ENCODE assay signal across 15 cellular contexts in genomic region chr6:15739867-15740266, GRCh38.
A peak's percentile ranks its signal among the peaks of the same experiment; 100 is the strongest.
DNase-seq lines count a peak whose midpoint lies in the region; ATAC-seq, FAIRE-seq and TF ChIP-seq lines count a peak whose summit lies in the region.
"Had no signal": no experiment of that assay in that cellular context is flagged by ENCODE, and none has a peak within 500 bp of the region (broad histone marks: within the 10 kb centered on the region; RNA-seq: fewer than 3 reads in every experiment).

No MANE protein-coding gene starts in this region.

- H2BK120ac ChIP-seq in H1 (replicated peaks; ENCODE audit: low read depth, low read length), result no peak overlapping the region

- H3K4me3 Mint-ChIP-seq in nephron progenitor cell, result no peak overlapping the region
- H3K4me3 Mint-ChIP-seq: B cell; CD4-positive, alpha-beta T cell had no signal

- no peak overlapping the region for H2BK20ac ChIP-seq in H1 (ENCODE audit: low read length)

- H3K27ac ChIP-seq in H1 (ENCODE audit: low read depth, low read length) (no peak overlapping the region), dorsolateral prefrontal cortex (no peak overlapping the region), right lobe of liver (no peak overlapping the region)
- H3K27ac ChIP-seq: HL-60 had no signal

- H3K4me1 Mint-ChIP-seq in nephron progenitor cell, result peaks cover 21% of the 10 kb centered on the region
- H3K4me1 Mint-ChIP-seq: B cell had no signal

- H3K4me2 ChIP-seq in H1 (ENCODE audit: insufficient read depth in 1 of 2, low read depth in 2 of 2, low read length in 2 of 2), result no peak overlapping the region

- no peak overlapping the region for H3K9ac ChIP-seq in H1 (replicated peaks in 1 of 4; ENCODE audit: extremely low read depth in 1 of 4, low read depth in 3 of 4, low read length in 3 of 4)

- no peak overlapping the region for H3K4ac ChIP-seq in H1 (replicated peaks; ENCODE audit: insufficient read length, low read depth, low read length)

- H3K9me3 Mint-ChIP-seq in nephron progenitor cell, result peaks cover 17% of the 10 kb centered on the region
- H3K9me3 Mint-ChIP-seq: CD4-positive, alpha-beta T cell had no signal

- H3K27me3 ChIP-seq in H7 (ENCODE audit: control insufficient read depth, insufficient read depth, low read length) (no peaks in the 10 kb centered on the region), H1 (replicated peaks in 1 of 4; ENCODE audit: control insufficient read depth in 3 of 4, extremely low read depth in 1 of 4, insufficient read depth in 3 of 4, low read length in 3 of 4) (no peaks in the 10 kb centered on the region), dorsolateral prefrontal cortex (no peaks in the 10 kb centered on the region), right lobe of liver (no peaks in the 10 kb centered on the region)

- no peak overlapping the region for H3K14ac ChIP-seq in H1 (ENCODE audit: insufficient read length)

- no peak overlapping the region for H4K91ac ChIP-seq in H1 (replicated peaks; ENCODE audit: insufficient read length, low read length)

- H3K36me3 Mint-ChIP-seq in nephron progenitor cell (ENCODE audit: low read depth), result peaks cover 4% of the 10 kb centered on the region

- no peaks in the 10 kb centered on the region; the same call in 1 of the 2 replicates for H3K23me2 ChIP-seq in H1 (ENCODE audit: low read depth, low read length)

- H2AFZ ChIP-seq in H1 (ENCODE audit: low read length), result 0 out of 2 replicates have a peak overlapping the region, but pooled peaks have one; percentile 43

- CTCF ChIA-PET in H1 (lab: Charles Lee; ENCODE audit: partially characterized antibody), result interaction anchor here (0.7 to 1.1 kb wide), 2 partner anchors 10 to 467 kb away, joined by 3 read pairs; no protein-coding TSS in a partner anchor

- no peaks in the 10 kb centered on the region for H4K20me1 ChIP-seq in H1 (replicated peaks in 1 of 2; ENCODE audit: control insufficient read depth in 1 of 2, insufficient read depth in 2 of 2, low read length in 2 of 2)

- TF ChIP-seq EP300 in H1 (IDR thresholded peaks at IDR 0.05; ENCODE audit: borderline replicate concordance in 1 of 2, low read depth in 2 of 2, low read length in 2 of 2), result no peak

- H2AK5ac ChIP-seq in H1 (ENCODE audit: low read depth, low read length), result no peak overlapping the region

- POLR2A ChIA-PET in H1 (lab: Charles Lee; ENCODE audit: partially characterized antibody), result no interaction called here

- no peak overlapping the region for H3K56ac ChIP-seq in H1 (replicated peaks; ENCODE audit: insufficient read length, low read depth, low read length)

- no peaks in the 10 kb centered on the region for H3K9me3 ChIP-seq in H1 (ENCODE audit: insufficient read depth in 2 of 2, low read depth in 1 of 2, low read length in 1 of 2)
- H3K9me3 ChIP-seq in right lobe of liver, result peaks cover 0 to 4% (median 0%) of the 10 kb centered on the region in 4 donors
- H3K9me3 ChIP-seq: HAP-1 had no signal

- TF ChIP-seq CTCF in H1 (IDR thresholded peaks at IDR 0.05; ENCODE audit: control extremely low read depth in 1 of 3, insufficient read depth in 1 of 3, low read depth in 1 of 3, low read length in 3 of 3) (0 out of 4 replicates have a peak, but pooled peaks of 1 of the 3 experiments have one; percentile 4), nephron progenitor cell (IDR thresholded peaks at IDR 0.05) (no peak), dorsolateral prefrontal cortex (IDR thresholded peaks at IDR 0.05 in 54 of 56, conservative IDR thresholded peaks at IDR 0.05 in 2 of 56; ENCODE audit: low read depth in 1 of 56, partially characterized antibody in 56 of 56) (no peak), right lobe of liver (IDR thresholded peaks at IDR 0.05) (no peak)

- TF ChIP-seq POLR2A in H1 (IDR thresholded peaks at IDR 0.05; ENCODE audit: control extremely low read depth in 1 of 2, low read depth in 2 of 2, low read length in 2 of 2), result no peak
- no peak for TF ChIP-seq POLR2A in right lobe of liver (IDR thresholded peaks at IDR 0.05)

- intact Hi-C loops in dorsolateral prefrontal cortex (cut with DNase I), result no loop called here
- intact Hi-C loops in right lobe of liver (cut with DNase I), result no loop called here

- no peak overlapping the region for H3K4me3 ChIP-seq in H7 (ENCODE audit: insufficient read depth, low read depth, low read length)
- no peak overlapping the region for H3K4me3 ChIP-seq in H1 (ENCODE audit: extremely low read depth in 1 of 4, insufficient read depth in 2 of 4, low read depth in 3 of 4, low read length in 4 of 4)
- H3K4me3 ChIP-seq in dorsolateral prefrontal cortex, result no peak overlapping the region
- no peak overlapping the region for H3K4me3 ChIP-seq in right lobe of liver
- H3K4me3 ChIP-seq: HAP-1 had no signal

- no peak overlapping the region for H2BK5ac ChIP-seq in H1 (ENCODE audit: low read depth, low read length)

- no peak for FAIRE-seq in H1 (lab: Jason Lieb, UNC)

- no peaks in the 10 kb centered on the region for H3K27me3 Mint-ChIP-seq in nephron progenitor cell (ENCODE audit: low read depth, poor library complexity)
- H3K27me3 Mint-ChIP-seq: CD4-positive, alpha-beta T cell had no signal

- peak overlapping the region; percentile 66 for H3K27ac Mint-ChIP-seq in nephron progenitor cell
- H3K27ac Mint-ChIP-seq: B cell; CD4-positive, alpha-beta T cell had no signal

- 89% methylated on average over 3 of the region's 3 CpGs; no CpG with 5 or more reads in 1 of the 2 experiments for WGBS in H1 (ENCODE audit: extremely low coverage in 1 of 2, insufficient coverage in 1 of 2, insufficient read length in 1 of 2, insufficient replicate concordance in 2 of 2, low coverage in 1 of 2, low lambda C conversion rate in 2 of 2, missing lambda C conversion rate in 1 of 2), 2 experiments
- WGBS in right lobe of liver (ENCODE audit: insufficient coverage, low coverage, low lambda C conversion rate, missing lambda C conversion rate), result 75% methylated on average over 3 of the region's 3 CpGs

- H3K18ac ChIP-seq in H1 (ENCODE audit: extremely low read depth, low read length), result no peak overlapping the region

- no peak overlapping the region for H2BK15ac ChIP-seq in H1 (ENCODE audit: low read length)

- TF ChIP-seq RAD21 in H1 (IDR thresholded peaks at IDR 0.05 in 1 of 2, conservative IDR thresholded peaks at IDR 0.05 in 1 of 2; ENCODE audit: low read depth in 2 of 2, low read length in 2 of 2), result peak in 1 of 2 experiments; percentile 18; a peak in 1 of 4 replicates

- no peak for ATAC-seq in right lobe of liver

- peak; percentile 27 for DNase-seq in H7
- peak; percentile 9 for DNase-seq in NCI-H69 (lab: John Stamatoyannopoulos, UW)
- no peak for DNase-seq in H1 (ENCODE audit: low read depth in 1 of 2, low spot score in 2 of 2)
- no peak for DNase-seq in nephron progenitor cell
- no peak for DNase-seq in dorsolateral prefrontal cortex
- DNase-seq in NCI-H146 (lab: John Stamatoyannopoulos, UW), result no peak
- DNase-seq in T-helper 9 cell, result no peak
- DNase-seq in right lobe of liver, result no peak
- DNase-seq: C1 segment of cervical spinal cord; Calu3; CD4-positive, alpha-beta T cell; DMS 273 treated with DMSO at 0.1 percent for 48 hours had no signal

- no peak overlapping the region for H4K5ac ChIP-seq in H1 (ENCODE audit: insufficient read length, low read depth, low read length)

- no peaks in the 10 kb centered on the region for H3K36me3 ChIP-seq in H7 (replicated peaks; ENCODE audit: control insufficient read depth, insufficient read depth, low read length)
- no peaks in the 10 kb centered on the region for H3K36me3 ChIP-seq in H1 (ENCODE audit: control insufficient read depth in 2 of 4, insufficient read depth in 4 of 4, low read length in 3 of 4)
- no peaks in the 10 kb centered on the region for H3K36me3 ChIP-seq in right lobe of liver
- H3K36me3 ChIP-seq: HAP-1 had no signal

- H3K4me1 ChIP-seq in H1 (replicated peaks in 1 of 4; ENCODE audit: control insufficient read depth in 3 of 4, insufficient read depth in 4 of 4, low read length in 3 of 4), result peaks cover 0 to 4% (median 1%) of the 10 kb centered on the region in 4 experiments; a peak in 3 of 7 replicates
- no peaks in the 10 kb centered on the region for H3K4me1 ChIP-seq in right lobe of liver
- H3K4me1 ChIP-seq: HAP-1 had no signal

- no peak overlapping the region for H2BK12ac ChIP-seq in H1 (ENCODE audit: low read depth, low read length)

- H3K79me1 ChIP-seq in H1 (ENCODE audit: low read depth, low read length), result no peaks in the 10 kb centered on the region

- H4K8ac ChIP-seq in H1 (ENCODE audit: extremely low read depth, insufficient read depth, low read length), result no peak overlapping the region

- no peak overlapping the region for H3K23ac ChIP-seq in H1 (ENCODE audit: insufficient read length)

- H3K79me2 ChIP-seq in H1 (ENCODE audit: control insufficient read depth in 1 of 2, insufficient read depth in 2 of 2, low read length in 2 of 2), result no peaks in the 10 kb centered on the region

TF ChIP-seq in H1, 55 proteins besides CTCF, POLR2A, EP300 and RAD21:
- TF ChIP-seq YY1 (IDR thresholded peaks at IDR 0.05; ENCODE audit: low read depth, low read length), result no peak
- no peak for TF ChIP-seq SIN3A (conservative IDR thresholded peaks at IDR 0.05 in 1 of 2, IDR thresholded peaks at IDR 0.05 in 1 of 2; ENCODE audit: low read depth in 1 of 2, low read length in 2 of 2)
- no peak for TF ChIP-seq RNF2 (IDR thresholded peaks at IDR 0.05; ENCODE audit: borderline replicate concordance, low read depth, low read length, missing control alignments, poor library complexity, severe bottlenecking)
- no peak for TF ChIP-seq RBBP5 (IDR thresholded peaks at IDR 0.05; ENCODE audit: borderline replicate concordance, low read depth, low read length)
- TF ChIP-seq POLR2AphosphoS5 (IDR thresholded peaks at IDR 0.05; ENCODE audit: low read depth, low read length), result no peak
- TF ChIP-seq ATF2 (IDR thresholded peaks at IDR 0.05; ENCODE audit: low read length), result no peak
- no peak for TF ChIP-seq FOSL1 (IDR thresholded peaks at IDR 0.05; ENCODE audit: insufficient read depth, low read depth, low read length)
- TF ChIP-seq KDM1A (IDR thresholded peaks at IDR 0.05; ENCODE audit: borderline replicate concordance, low read length), result no peak
- no peak for TF ChIP-seq SIRT6 (IDR thresholded peaks at IDR 0.05; ENCODE audit: low read length)
- TF ChIP-seq SP1 (IDR thresholded peaks at IDR 0.05; ENCODE audit: low read depth, low read length), result no peak
TF ChIP-seq in H1: peak in this region for 0.

Comparison
In these comparisons a context has a peak if more than half of its experiments do, and no peak if none do; other contexts are left out.
1. DNase-seq: peak in H7 (single experiment) and NCI-H69 (single experiment); none in H1 (0 of 2), nephron progenitor cell (single experiment), dorsolateral prefrontal cortex (0 of 10), NCI-H146 (single experiment), T-helper 9 cell (single experiment) and right lobe of liver (0 of 3).